In genomic region chr7:129438839-129439640, GRCh38 we compare ENCODE assay signal across 1 cellular context.
TF ChIP-seq lines count a peak whose summit lies in the region.

No MANE protein-coding gene starts in this region.

TF ChIP-seq in K562, 482 proteins besides CTCF, POLR2A, EP300 and RAD21 (continued from another document and continues in another):
- TF ChIP-seq NKRF (IDR thresholded peaks at IDR 0.05; ENCODE audit: borderline replicate concordance) (no peak), ZC3H4 (CRISPR knock-in tag; IDR thresholded peaks at IDR 0.05; ENCODE audit: borderline replicate concordance) (no peak), TGIF2 (CRISPR knock-in tag; IDR thresholded peaks at IDR 0.05) (no peak), HMBOX1 (IDR thresholded peaks at IDR 0.05) (peak; percentile 99), CBX8 (IDR thresholded peaks at IDR 0.05; ENCODE audit: borderline replicate concordance, extremely low read depth, low read depth, low read length, poor library complexity, severe bottlenecking) (no peak), ELF4 (CRISPR knock-in tag; IDR thresholded peaks at IDR 0.05) (peak; percentile 84), TAF7 (tag; IDR thresholded peaks at IDR 0.05) (no peak), MLX (CRISPR knock-in tag; conservative IDR thresholded peaks at IDR 0.05) (no peak), KDM2B (CRISPR knock-in tag; IDR thresholded peaks at IDR 0.05) (no peak), ATF7 (IDR thresholded peaks at IDR 0.05) (peak; percentile 88), U2AF1 (optimal IDR thresholded peaks at IDR 0.05; ENCODE audit: low read depth, low read length) (no peak), C11orf30 (IDR thresholded peaks at IDR 0.05; ENCODE audit: low read depth) (peak; percentile 36; the same call in 1 of the 2 replicates), ZNF239 (CRISPR knock-in tag; IDR thresholded peaks at IDR 0.05) (peak; percentile 38), PYGO2 (tag; IDR thresholded peaks at IDR 0.05) (no peak), MBD1 (CRISPR knock-in tag; IDR thresholded peaks at IDR 0.05) (no peak), SIN3A (IDR thresholded peaks at IDR 0.05; ENCODE audit: borderline replicate concordance in 2 of 2, control insufficient read depth in 1 of 2, low read depth in 2 of 2, low read length in 2 of 2) (no peak), HNRNPK (IDR thresholded peaks at IDR 0.05; ENCODE audit: low read depth, low read length, poor library complexity, severe bottlenecking) (no peak), MAFG (tag; conservative IDR thresholded peaks at IDR 0.05) (peak; percentile 57; the same call in 1 of the 2 replicates), PRPF4 (IDR thresholded peaks at IDR 0.05; ENCODE audit: insufficient read depth, low read depth, low read length, poor library complexity, severe bottlenecking) (no peak), SIX5 (IDR thresholded peaks at IDR 0.05; ENCODE audit: borderline replicate concordance in 1 of 2, insufficient read depth in 1 of 2, low read depth in 1 of 2, low read length in 2 of 2) (no peak), ERF (CRISPR knock-in tag; IDR thresholded peaks at IDR 0.05) (0 out of 2 replicates have a peak, but pooled peaks have one; percentile 15), RB1 (IDR thresholded peaks at IDR 0.05; ENCODE audit: low read depth) (no peak), IFI16 (CRISPR knock-in tag; IDR thresholded peaks at IDR 0.05) (0 out of 2 replicates have a peak, but pooled peaks have one; percentile 11), EWSR1 (IDR thresholded peaks at IDR 0.05; ENCODE audit: borderline replicate concordance, low read depth, partially characterized antibody) (no peak), RBM14 (IDR thresholded peaks at IDR 0.05; ENCODE audit: borderline replicate concordance, insufficient read depth, low read depth, low read length) (no peak), KAT8 (IDR thresholded peaks at IDR 0.05; ENCODE audit: low read depth) (no peak), ZEB2 (IDR thresholded peaks at IDR 0.05) (peak; percentile 78; the same call in 1 of the 2 replicates), ZNF121 (CRISPR knock-in tag; conservative IDR thresholded peaks at IDR 0.05) (no peak), ZNF253 (CRISPR knock-in tag; conservative IDR thresholded peaks at IDR 0.05) (no peak), CHD1 (IDR thresholded peaks at IDR 0.05; ENCODE audit: low read length) (peak; percentile 13), WHSC1 (IDR thresholded peaks at IDR 0.05; ENCODE audit: low read length) (no peak), POLR2G (IDR thresholded peaks at IDR 0.05; ENCODE audit: low read depth, low read length) (no peak), MAX (CRISPR knock-in tag; IDR thresholded peaks at IDR 0.05) (0 out of 2 replicates have a peak, but pooled peaks have one; percentile 44), CAMTA2 (CRISPR knock-in tag; conservative IDR thresholded peaks at IDR 0.05) (no peak), ELK1 (CRISPR knock-in tag; IDR thresholded peaks at IDR 0.05) (no peak), MAFK (IDR thresholded peaks at IDR 0.05; ENCODE audit: low read length) (0 out of 2 replicates have a peak, but pooled peaks have one; percentile 32), E2F3 (CRISPR knock-in tag; IDR thresholded peaks at IDR 0.05) (no peak), PURB (CRISPR knock-in tag; IDR thresholded peaks at IDR 0.05; ENCODE audit: low read depth) (no peak), HMGN3 (IDR thresholded peaks at IDR 0.05; ENCODE audit: borderline replicate concordance, extremely low read depth, insufficient read length, low read depth, low read length) (no peak), GATA2 (CRISPR knock-in tag; IDR thresholded peaks at IDR 0.05) (peak; percentile 84), NRF1 (conservative IDR thresholded peaks at IDR 0.05 in 1 of 2, IDR thresholded peaks at IDR 0.05 in 1 of 2) (peak; percentile 51 to 61), ZNF274 (IDR thresholded peaks at IDR 0.05; ENCODE audit: borderline replicate concordance, low read depth, low read length) (peak; percentile 64; the same call in 1 of the 2 replicates)
- TF ChIP-seq, protein P1, sequence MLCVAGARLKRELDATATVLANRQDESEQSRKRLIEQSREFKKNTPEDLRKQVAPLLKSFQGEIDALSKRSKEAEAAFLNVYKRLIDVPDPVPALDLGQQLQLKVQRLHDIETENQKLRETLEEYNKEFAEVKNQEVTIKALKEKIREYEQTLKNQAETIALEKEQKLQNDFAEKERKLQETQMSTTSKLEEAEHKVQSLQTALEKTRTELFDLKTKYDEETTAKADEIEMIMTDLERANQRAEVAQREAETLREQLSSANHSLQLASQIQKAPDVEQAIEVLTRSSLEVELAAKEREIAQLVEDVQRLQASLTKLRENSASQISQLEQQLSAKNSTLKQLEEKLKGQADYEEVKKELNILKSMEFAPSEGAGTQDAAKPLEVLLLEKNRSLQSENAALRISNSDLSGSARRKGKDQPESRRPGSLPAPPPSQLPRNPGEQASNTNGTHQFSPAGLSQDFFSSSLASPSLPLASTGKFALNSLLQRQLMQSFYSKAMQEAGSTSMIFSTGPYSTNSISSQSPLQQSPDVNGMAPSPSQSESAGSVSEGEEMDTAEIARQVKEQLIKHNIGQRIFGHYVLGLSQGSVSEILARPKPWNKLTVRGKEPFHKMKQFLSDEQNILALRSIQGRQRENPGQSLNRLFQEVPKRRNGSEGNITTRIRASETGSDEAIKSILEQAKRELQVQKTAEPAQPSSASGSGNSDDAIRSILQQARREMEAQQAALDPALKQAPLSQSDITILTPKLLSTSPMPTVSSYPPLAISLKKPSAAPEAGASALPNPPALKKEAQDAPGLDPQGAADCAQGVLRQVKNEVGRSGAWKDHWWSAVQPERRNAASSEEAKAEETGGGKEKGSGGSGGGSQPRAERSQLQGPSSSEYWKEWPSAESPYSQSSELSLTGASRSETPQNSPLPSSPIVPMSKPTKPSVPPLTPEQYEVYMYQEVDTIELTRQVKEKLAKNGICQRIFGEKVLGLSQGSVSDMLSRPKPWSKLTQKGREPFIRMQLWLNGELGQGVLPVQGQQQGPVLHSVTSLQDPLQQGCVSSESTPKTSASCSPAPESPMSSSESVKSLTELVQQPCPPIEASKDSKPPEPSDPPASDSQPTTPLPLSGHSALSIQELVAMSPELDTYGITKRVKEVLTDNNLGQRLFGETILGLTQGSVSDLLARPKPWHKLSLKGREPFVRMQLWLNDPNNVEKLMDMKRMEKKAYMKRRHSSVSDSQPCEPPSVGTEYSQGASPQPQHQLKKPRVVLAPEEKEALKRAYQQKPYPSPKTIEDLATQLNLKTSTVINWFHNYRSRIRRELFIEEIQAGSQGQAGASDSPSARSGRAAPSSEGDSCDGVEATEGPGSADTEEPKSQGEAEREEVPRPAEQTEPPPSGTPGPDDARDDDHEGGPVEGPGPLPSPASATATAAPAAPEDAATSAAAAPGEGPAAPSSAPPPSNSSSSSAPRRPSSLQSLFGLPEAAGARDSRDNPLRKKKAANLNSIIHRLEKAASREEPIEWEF (CRISPR knock-in tag; IDR thresholded peaks at IDR 0.05), result no peak
- TF ChIP-seq, protein P2, sequence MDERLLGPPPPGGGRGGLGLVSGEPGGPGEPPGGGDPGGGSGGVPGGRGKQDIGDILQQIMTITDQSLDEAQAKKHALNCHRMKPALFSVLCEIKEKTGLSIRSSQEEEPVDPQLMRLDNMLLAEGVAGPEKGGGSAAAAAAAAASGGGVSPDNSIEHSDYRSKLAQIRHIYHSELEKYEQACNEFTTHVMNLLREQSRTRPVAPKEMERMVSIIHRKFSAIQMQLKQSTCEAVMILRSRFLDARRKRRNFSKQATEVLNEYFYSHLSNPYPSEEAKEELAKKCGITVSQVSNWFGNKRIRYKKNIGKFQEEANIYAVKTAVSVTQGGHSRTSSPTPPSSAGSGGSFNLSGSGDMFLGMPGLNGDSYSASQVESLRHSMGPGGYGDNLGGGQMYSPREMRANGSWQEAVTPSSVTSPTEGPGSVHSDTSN (CRISPR knock-in tag; IDR thresholded peaks at IDR 0.05; ENCODE audit: low read depth), result no peak; the same call in 1 of the 2 replicates
- TF ChIP-seq, protein P2 (tag; conservative IDR thresholded peaks at IDR 0.05; ENCODE audit: low read depth), result peak; percentile 99
- TF ChIP-seq, protein P3, sequence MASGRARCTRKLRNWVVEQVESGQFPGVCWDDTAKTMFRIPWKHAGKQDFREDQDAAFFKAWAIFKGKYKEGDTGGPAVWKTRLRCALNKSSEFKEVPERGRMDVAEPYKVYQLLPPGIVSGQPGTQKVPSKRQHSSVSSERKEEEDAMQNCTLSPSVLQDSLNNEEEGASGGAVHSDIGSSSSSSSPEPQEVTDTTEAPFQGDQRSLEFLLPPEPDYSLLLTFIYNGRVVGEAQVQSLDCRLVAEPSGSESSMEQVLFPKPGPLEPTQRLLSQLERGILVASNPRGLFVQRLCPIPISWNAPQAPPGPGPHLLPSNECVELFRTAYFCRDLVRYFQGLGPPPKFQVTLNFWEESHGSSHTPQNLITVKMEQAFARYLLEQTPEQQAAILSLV (tag; IDR thresholded peaks at IDR 0.05), result no peak; the same call in 1 of the 2 replicates
